In genomic region chr9:137451976-137452760, GRCh38 we compare ENCODE assay signal across 1 cellular context.
TF ChIP-seq lines count a peak whose summit lies in the region.

No MANE protein-coding gene starts in this region.

TF ChIP-seq in HepG2, 621 proteins besides CTCF, POLR2A, EP300 and RAD21:
- no peak for TF ChIP-seq IRX3 (CRISPR knock-in tag; IDR thresholded peaks at IDR 0.05; ENCODE audit: borderline replicate concordance, low read depth)
- no peak for TF ChIP-seq THAP11 (CRISPR knock-in tag; IDR thresholded peaks at IDR 0.05)
- TF ChIP-seq KDM2A (CRISPR knock-in tag; IDR thresholded peaks at IDR 0.05; ENCODE audit: borderline replicate concordance, low read depth), result no peak
